ENCODE assay signal across 13 cellular contexts in the genomic region with DNA sequence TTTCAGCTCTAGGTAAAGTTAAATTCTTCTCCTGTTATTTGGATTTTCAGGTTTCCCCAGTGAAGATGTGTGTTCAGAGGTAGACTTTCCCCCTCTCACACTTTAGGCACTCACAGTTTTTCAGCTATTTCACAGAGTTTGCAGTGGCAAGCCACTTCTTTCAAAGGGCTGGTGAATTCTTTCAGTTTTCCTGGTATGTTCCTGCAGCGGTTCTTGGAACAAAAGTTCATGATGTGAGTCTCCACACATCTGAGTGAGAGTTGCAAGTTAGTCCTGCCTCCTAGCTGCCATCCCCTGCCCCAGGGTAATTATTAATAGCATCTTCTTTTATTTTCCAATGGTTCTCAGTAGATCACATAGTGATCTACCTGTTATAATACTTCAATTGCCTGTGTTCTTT. TPM values are rescaled to one million over a fixed set of nuclear protein-coding genes. Genes with fewer than 3 reads are reported as not detected.
A peak's percentile ranks its signal among the peaks of the same experiment; 100 is the strongest.
DNase-seq lines count a peak whose midpoint lies in the region; ATAC-seq and TF ChIP-seq lines count a peak whose summit lies in the region.
"Had no signal": no experiment of that assay in that cellular context is flagged by ENCODE, and none has a peak within 500 bp of the region (broad histone marks: within the 10 kb centered on the region; RNA-seq: fewer than 3 reads in every experiment).

No MANE protein-coding gene starts in this region.

- intact Hi-C loops in upper lobe of right lung (cut with DNase I) = loop anchor here (5.0 kb wide), 1 partner anchor 179 kb away; no protein-coding TSS in a partner anchor
- intact Hi-C loops in tibial artery (cut with DNase I; ENCODE audit: low total_unique reads) = no loop called here

- no peak for DNase-seq in effector memory CD4-positive, alpha-beta T cell
- DNase-seq in upper lobe of right lung = no peak
- DNase-seq in NCI-H128 (lab: John Stamatoyannopoulos, UW; ENCODE audit: unreplicated experiment) = no peak
- no peak for DNase-seq in stimulated activated CD4-positive, alpha-beta T cell treated with anti-CD3 and anti-CD28 coated beads, Interleukin-2, amount 100 ng/mL, for 48 hours
- no peak for DNase-seq in tibial artery
- DNase-seq: stimulated activated CD4-positive, alpha-beta T cell treated with anti-CD3 and anti-CD28 coated beads, Interleukin-12 subunit alpha, Interleukin-12 subunit beta, amount 100 ng/mL, for 4 hours had no signal

- peak overlapping the region; percentile 47 for H2AFZ ChIP-seq in KMS-11 (ENCODE audit: low read depth)

- peak overlapping the region; percentile 15 to 71 (median 43) for H3K4me2 ChIP-seq in BLaER1 treated with 17β-estradiol and CSF1 and Interleukin-3, amounts not matched to agents 10 nM and 100 nM
- H3K4me2 ChIP-seq in KMS-11 = no peak overlapping the region; the same call in 1 of the 2 replicates

- no peaks in the 10 kb centered on the region for H3K79me2 ChIP-seq in KMS-11 (ENCODE audit: insufficient read depth, low read depth)

- ATAC-seq in GM19043 (IDR thresholded peaks at IDR 0.05; ENCODE audit: low read depth, unreplicated experiment) (peak; percentile 24), upper lobe of right lung (no peak)
- ATAC-seq: gastroesophageal sphincter had no signal

- no peak for TF ChIP-seq CTCF in KMS-11 (conservative IDR thresholded peaks at IDR 0.05; ENCODE audit: low read depth, low read length)
- no peak for TF ChIP-seq CTCF in upper lobe of right lung (IDR thresholded peaks at IDR 0.05)
- TF ChIP-seq CTCF in tibial artery (IDR thresholded peaks at IDR 0.05) = no peak

- no peaks in the 10 kb centered on the region for H3K27me3 ChIP-seq in BLaER1 treated with 17β-estradiol and CSF1 and Interleukin-3, amounts not matched to agents 10 nM and 100 nM
- H3K27me3 ChIP-seq in KMS-11 (ENCODE audit: insufficient read depth, low read depth) = no peaks in the 10 kb centered on the region
- no peaks in the 10 kb centered on the region for H3K27me3 ChIP-seq in effector memory CD4-positive, alpha-beta T cell (replicated peaks; ENCODE audit: control insufficient read depth, insufficient read depth, low read length, poor library complexity, severe bottlenecking)
- H3K27me3 ChIP-seq in upper lobe of right lung = no peaks in the 10 kb centered on the region
- peaks cover 0 to 3% of the 10 kb centered on the region in 2 donors for H3K27me3 ChIP-seq in tibial artery
- H3K27me3 ChIP-seq: adrenal gland had no signal

- H3K4me3 ChIP-seq in BLaER1 treated with 17β-estradiol and CSF1 and Interleukin-3, amounts not matched to agents 10 nM and 100 nM = no peak overlapping the region
- H3K4me3 ChIP-seq in KMS-11 (IDR thresholded peaks at IDR 0.05; ENCODE audit: insufficient read depth, low read depth, low read length) (peak overlapping the region; percentile 7), upper lobe of right lung (no peak overlapping the region), tibial artery (no peak overlapping the region)
- H3K4me3 ChIP-seq in effector memory CD4-positive, alpha-beta T cell (ENCODE audit: insufficient read depth, low read depth, low read length, poor library complexity, severe bottlenecking) = no peak overlapping the region
- H3K4me3 ChIP-seq: adrenal gland, gastroesophageal sphincter had no signal

- no peaks in the 10 kb centered on the region for H4K20me1 ChIP-seq in BLaER1 treated with 17β-estradiol and CSF1 and Interleukin-3, amounts not matched to agents 10 nM and 100 nM
- no peaks in the 10 kb centered on the region for H4K20me1 ChIP-seq in KMS-11 (ENCODE audit: insufficient read depth)

- H3K36me3 ChIP-seq in BLaER1 treated with 17β-estradiol and CSF1 and Interleukin-3, amounts not matched to agents 10 nM and 100 nM = peaks cover 0 to 40% (median 17%) of the 10 kb centered on the region in 11 experiments; a peak in 12 of 22 replicates
- no peaks in the 10 kb centered on the region for H3K36me3 ChIP-seq in KMS-11 (ENCODE audit: insufficient read depth)
- H3K36me3 ChIP-seq in effector memory CD4-positive, alpha-beta T cell (ENCODE audit: control insufficient read depth, insufficient read depth, low read length) = peaks cover 33% of the 10 kb centered on the region
- no peaks in the 10 kb centered on the region for H3K36me3 ChIP-seq in upper lobe of right lung
- no peaks in the 10 kb centered on the region for H3K36me3 ChIP-seq in tibial artery
- H3K36me3 ChIP-seq: adrenal gland, gastroesophageal sphincter had no signal

- H3K9ac ChIP-seq in BLaER1 treated with 17β-estradiol and CSF1 and Interleukin-3, amounts not matched to agents 10 nM and 100 nM = peak overlapping the region in 4 of 11 experiments; percentile 0 to 32 (median 10); a peak in 2 of 22 replicates
- no peak overlapping the region for H3K9ac ChIP-seq in KMS-11

- H3K4me1 ChIP-seq in BLaER1 treated with 17β-estradiol and CSF1 and Interleukin-3, amounts not matched to agents 10 nM and 100 nM = peaks cover 52 to 66% (median 61%) of the 10 kb centered on the region in 10 experiments
- H3K4me1 ChIP-seq in KMS-11 (ENCODE audit: low read depth, poor library complexity, severe bottlenecking) = peaks cover 25% of the 10 kb centered on the region
- H3K4me1 ChIP-seq in effector memory CD4-positive, alpha-beta T cell (ENCODE audit: control insufficient read depth, insufficient read depth, low read length, poor library complexity, severe bottlenecking) = peaks cover 17% of the 10 kb centered on the region
- H3K4me1 ChIP-seq in upper lobe of right lung = no peaks in the 10 kb centered on the region
- H3K4me1 ChIP-seq in tibial artery = no peaks in the 10 kb centered on the region
- H3K4me1 ChIP-seq: adrenal gland, gastroesophageal sphincter had no signal

- peaks cover 28 to 41% (median 38%) of the 10 kb centered on the region in 11 experiments for H3K9me3 ChIP-seq in BLaER1 treated with 17β-estradiol and CSF1 and Interleukin-3, amounts not matched to agents 10 nM and 100 nM (replicated peaks in 1 of 11)
- no peaks in the 10 kb centered on the region for H3K9me3 ChIP-seq in effector memory CD4-positive, alpha-beta T cell (ENCODE audit: control insufficient read depth, low read length)
- H3K9me3 ChIP-seq in upper lobe of right lung (no peaks in the 10 kb centered on the region), tibial artery (no peaks in the 10 kb centered on the region)
- H3K9me3 ChIP-seq: adrenal gland had no signal

- H3K27ac ChIP-seq in BLaER1 treated with 17β-estradiol and CSF1 and Interleukin-3, amounts not matched to agents 10 nM and 100 nM = peak overlapping the region in 9 of 11 experiments; percentile 1 to 50 (median 9); a peak in 9 of 22 replicates
- no peak overlapping the region for H3K27ac ChIP-seq in KMS-11
- H3K27ac ChIP-seq in effector memory CD4-positive, alpha-beta T cell (ENCODE audit: insufficient read depth, low read length, poor library complexity, severe bottlenecking) = peak overlapping the region; percentile 29
- H3K27ac ChIP-seq in upper lobe of right lung = no peak overlapping the region
- H3K27ac ChIP-seq in tibial artery = no peak overlapping the region
- H3K27ac ChIP-seq: adrenal gland, gastroesophageal sphincter, RWPE1 had no signal

RNA-seq across cellular contexts. Expression of gene CD84, which starts 27.3 kb away (rescaled TPM):
- total RNA-seq in upper lobe of right lung = 20.7 TPM
- total RNA-seq: NCI-H460 had no signal

RNA-seq across cellular contexts. Expression of gene SLAMF1, which starts 40.2 kb away (rescaled TPM):
- 1.6 TPM for total RNA-seq in upper lobe of right lung
- total RNA-seq: NCI-H460 had no signal

Comparison
In these comparisons a context has a peak if more than half of its experiments do, and no peak if none do; other contexts are left out.
1. H3K27ac ChIP-seq: peak in BLaER1 treated with 17β-estradiol and CSF1 and Interleukin-3, amounts not matched to agents 10 nM and 100 nM (9 of 11) and effector memory CD4-positive, alpha-beta T cell (single experiment); none in KMS-11 (single experiment), upper lobe of right lung (single experiment) and tibial artery (0 of 2).